22 cellular contexts compared by ENCODE assay signal in genomic region chr4:181874582-181874981, GRCh38.
"Had no signal": no experiment of that assay in that cellular context is flagged by ENCODE, and none has a peak within 500 bp of the region (broad histone marks: within the 10 kb centered on the region; RNA-seq: fewer than 3 reads in every experiment).

No MANE protein-coding gene starts in this region.

- DNase-seq: activated CD4-positive, alpha-beta T cell treated with anti-CD3 and anti-CD28 coated beads for 4 hours; activated CD4-positive, alpha-beta T cell treated with anti-CD3 and anti-CD28 coated beads, Interleukin-2, amount 50 U/mL, for 4 hours; activated CD4-positive, CD25-positive, alpha-beta regulatory T cell; activated naive CD4-positive, alpha-beta T cell; activated T-cell treated with anti-CD3 and anti-CD28 coated beads for 4 hours; activated T-cell treated with anti-CD3 and anti-CD28 coated beads, Interleukin-2, amount 50 U/mL, for 72 hours; caudate nucleus; islet precursor cell; left ventricle myocardium inferior; mesendoderm; mucosa of descending colon; stimulated activated CD4-positive, alpha-beta T cell treated with anti-CD3 and anti-CD28 coated beads, Interleukin-15, amount 100 ng/mL, for 24 hours; stimulated activated CD4-positive, alpha-beta T cell treated with anti-CD3 and anti-CD28 coated beads, Interleukin-2, amount 100 ng/mL, for 24 hours; stimulated activated naive CD4-positive, alpha-beta T cell; T-helper 1 cell had no signal

- H2AFZ ChIP-seq: hepatocyte had no signal

- H3K9me3 ChIP-seq: esophagus muscularis mucosa, left ventricle myocardium inferior, mucosa of descending colon, neutrophil, right atrium auricular region, tibial nerve had no signal

- H3K27ac ChIP-seq: esophagus muscularis mucosa, hepatocyte, left ventricle myocardium inferior, neutrophil, right atrium auricular region, tibial nerve had no signal

- H3K79me2 ChIP-seq: hepatocyte had no signal

- H3K4me1 ChIP-seq: esophagus muscularis mucosa, left ventricle myocardium inferior, right atrium auricular region, tibial nerve had no signal

- H3K4me3 ChIP-seq: esophagus muscularis mucosa, hepatocyte, left ventricle myocardium inferior, lung, mucosa of descending colon, right atrium auricular region, tibial nerve had no signal

- H3K4me2 ChIP-seq: hepatocyte had no signal

- H3K36me3 ChIP-seq: esophagus muscularis mucosa, left ventricle myocardium inferior, neutrophil, right atrium auricular region, tibial nerve had no signal

- H3K27me3 ChIP-seq: esophagus muscularis mucosa, hepatocyte, neutrophil, right atrium auricular region, tibial nerve had no signal

- ATAC-seq: activated T-cell treated with anti-CD3 and anti-CD28 coated beads, Interleukin-2, amount 50 U/mL, for 72 hours; mucosa of descending colon; natural killer cell treated with Interleukin-12 subunit alpha and Interleukin-12 subunit beta and Interleukin-15 and Interleukin-18, amount 100 ng/mL, for 72 hours had no signal
